Comparison of ENCODE assay signal across 8 cellular contexts in genomic region chr6:10529862-10530374, GRCh38. TPM values are rescaled to one million over a fixed set of nuclear protein-coding genes. Genes with fewer than 3 reads are reported as not detected.
DNase-seq lines count a peak whose midpoint lies in the region; ATAC-seq, FAIRE-seq and TF ChIP-seq lines count a peak whose summit lies in the region.
"Not testable (repeated sequence)": the region's sequence is repeated elsewhere in the genome, so short reads cannot be mapped to it uniquely, and the experiment has no call there.

No MANE protein-coding gene starts in this region.

- H3K27ac Mint-ChIP-seq in CD4-positive, alpha-beta memory T cell: peak overlapping the region in 6 of 7 donors; percentile 54 to 94 (median 87)
- peak overlapping the region; percentile 59 to 89 (median 86) for H3K27ac Mint-ChIP-seq in IgD-negative memory B cell
- not testable (repeated sequence) for H3K27ac Mint-ChIP-seq in activated T-cell treated with anti-CD3 and anti-CD28 coated beads, Interleukin-2, amount 50 U/mL, for 72 hours; natural killer cell
- peak overlapping the region; percentile 54 for H3K27ac Mint-ChIP-seq in central memory CD8-positive, alpha-beta T cell (ENCODE audit: low read depth)

- not testable (repeated sequence) for H3K9me3 Mint-ChIP-seq in CD4-positive, alpha-beta memory T cell; IgD-negative memory B cell; activated T-cell treated with anti-CD3 and anti-CD28 coated beads, Interleukin-2, amount 50 U/mL, for 72 hours; central memory CD8-positive, alpha-beta T cell; natural killer cell

- H3K27ac ChIP-seq in CD4-positive, alpha-beta memory T cell (ENCODE audit: low read depth, low read length): not testable (repeated sequence)
- H3K27ac ChIP-seq in SU-DHL-6 (ENCODE audit: low read depth, low read length) (peak overlapping the region; percentile 86), kidney (ENCODE audit: low read depth in 2 of 2, low read length in 2 of 2) (peak overlapping the region; percentile 94 to 96), stomach (peak overlapping the region; percentile 83 to 89 (median 87))

- CTCF ChIA-PET in CD4-positive, alpha-beta memory T cell (lab: Charles Lee; ENCODE audit: partially characterized antibody): not testable (repeated sequence)

- H3K4me1 Mint-ChIP-seq in CD4-positive, alpha-beta memory T cell: peaks cover 26 to 61% (median 40%) of the 10 kb centered on the region in 4 donors
- peaks cover 38 to 42% (median 39%) of the 10 kb centered on the region in 3 donors for H3K4me1 Mint-ChIP-seq in IgD-negative memory B cell
- peaks cover 70% of the 10 kb centered on the region for H3K4me1 Mint-ChIP-seq in activated T-cell treated with anti-CD3 and anti-CD28 coated beads, Interleukin-2, amount 50 U/mL, for 72 hours (ENCODE audit: low read depth)
- peaks cover 42% of the 10 kb centered on the region for H3K4me1 Mint-ChIP-seq in central memory CD8-positive, alpha-beta T cell
- peaks cover 20 to 32% of the 10 kb centered on the region in 2 donors for H3K4me1 Mint-ChIP-seq in natural killer cell

- not testable (repeated sequence) for H3K27me3 ChIP-seq in CD4-positive, alpha-beta memory T cell (ENCODE audit: insufficient read depth, low read length); SU-DHL-6 (ENCODE audit: low read length); stomach

- peaks cover 45% of the 10 kb centered on the region for H3K4me1 ChIP-seq in CD4-positive, alpha-beta memory T cell (ENCODE audit: insufficient read depth, low read length)
- peaks cover 10 to 13% of the 10 kb centered on the region in 2 donors for H3K4me1 ChIP-seq in kidney (ENCODE audit: control insufficient read depth in 1 of 2, insufficient read depth in 1 of 2, low read depth in 1 of 2, low read length in 2 of 2)
- H3K4me1 ChIP-seq in stomach: peaks cover 6 to 74% (median 24%) of the 10 kb centered on the region in 4 donors

- H3K9me3 ChIP-seq in CD4-positive, alpha-beta memory T cell (ENCODE audit: control insufficient read depth in 1 of 2, low read length in 2 of 2); SU-DHL-6 (ENCODE audit: insufficient read depth, low read length); kidney (ENCODE audit: control insufficient read depth in 1 of 2, low read length in 2 of 2); stomach: not testable (repeated sequence)

- peak overlapping the region; percentile 57 for H2AFZ ChIP-seq in SU-DHL-6 (ENCODE audit: low read depth, low read length, severe bottlenecking)

- H3K4me3 ChIP-seq in CD4-positive, alpha-beta memory T cell (ENCODE audit: low read length in 2 of 2): peak overlapping the region; percentile 0 to 77
- H3K4me3 ChIP-seq in SU-DHL-6 (ENCODE audit: insufficient read depth, low read length, poor library complexity, severe bottlenecking): peak overlapping the region; percentile 63
- peak overlapping the region; percentile 90 to 91 for H3K4me3 ChIP-seq in kidney (ENCODE audit: low read length in 2 of 2)
- peak overlapping the region; percentile 37 to 47 (median 38) for H3K4me3 ChIP-seq in stomach

- H3K36me3 ChIP-seq in CD4-positive, alpha-beta memory T cell (ENCODE audit: insufficient read depth, low read length); SU-DHL-6 (ENCODE audit: low read length); kidney (ENCODE audit: control insufficient read depth in 1 of 2, insufficient read depth in 2 of 2, low read length in 2 of 2); stomach: not testable (repeated sequence)

- H3K79me2 ChIP-seq in SU-DHL-6 (ENCODE audit: insufficient read depth, low read length): peaks cover 35% of the 10 kb centered on the region

- ATAC-seq in activated T-cell treated with anti-CD3 and anti-CD28 coated beads, Interleukin-2, amount 50 U/mL, for 72 hours (replicated peaks in 1 of 2); central memory CD8-positive, alpha-beta T cell (replicated peaks; ENCODE audit: extremely low read depth, poor library complexity, severe bottlenecking); natural killer cell: not testable (repeated sequence)

- H3K36me3 Mint-ChIP-seq in CD4-positive, alpha-beta memory T cell; IgD-negative memory B cell; activated T-cell treated with anti-CD3 and anti-CD28 coated beads, Interleukin-2, amount 50 U/mL, for 72 hours (ENCODE audit: insufficient read depth in 2 of 2); central memory CD8-positive, alpha-beta T cell (ENCODE audit: insufficient read depth); natural killer cell: not testable (repeated sequence)

- H3F3A ChIP-seq in SU-DHL-6 (ENCODE audit: insufficient read depth): peaks cover 70% of the 10 kb centered on the region

- not testable (repeated sequence) for H3K27me3 Mint-ChIP-seq in CD4-positive, alpha-beta memory T cell; IgD-negative memory B cell; activated T-cell treated with anti-CD3 and anti-CD28 coated beads, Interleukin-2, amount 50 U/mL, for 72 hours (ENCODE audit: low read depth); central memory CD8-positive, alpha-beta T cell
- H3K27me3 Mint-ChIP-seq in natural killer cell (ENCODE audit: low read depth in 2 of 2): peaks cover 21 to 34% of the 10 kb centered on the region in 2 donors

- not testable (repeated sequence) for H3K9me2 ChIP-seq in SU-DHL-6 (replicated peaks; ENCODE audit: insufficient read depth, low read length)

- H4K20me1 ChIP-seq in SU-DHL-6 (ENCODE audit: low read depth, low read length): not testable (repeated sequence)

- WGBS in stomach, 5 donors: 40 to 74% (median 45%) methylated on average over 11 of the region's 11 CpGs

- not testable (repeated sequence) for TF ChIP-seq EP300 in stomach (IDR thresholded peaks at IDR 0.05)

- intact Hi-C loops in CD4-positive, alpha-beta memory T cell (cut with micrococcal nuclease): loop anchor here (2.0 kb wide), 1 partner anchor 165 kb away; the partner anchor contains the start of genes C6orf52 and PAK1IP1
- intact Hi-C loops in kidney (cut with DNase I); natural killer cell (cut with micrococcal nuclease); stomach (cut with DNase I; ENCODE audit: low total_unique reads): not testable (repeated sequence)

- not testable (repeated sequence) for FAIRE-seq in kidney (lab: Jason Lieb, UNC)

- H3K4me3 Mint-ChIP-seq in CD4-positive, alpha-beta memory T cell: peak overlapping the region; percentile 88 to 95 (median 92)
- H3K4me3 Mint-ChIP-seq in IgD-negative memory B cell (peak overlapping the region; percentile 91 to 98 (median 97)), natural killer cell (peak overlapping the region; percentile 75)
- peak overlapping the region; percentile 79 to 82 for H3K4me3 Mint-ChIP-seq in activated T-cell treated with anti-CD3 and anti-CD28 coated beads, Interleukin-2, amount 50 U/mL, for 72 hours
- peak overlapping the region; percentile 85 for H3K4me3 Mint-ChIP-seq in central memory CD8-positive, alpha-beta T cell

- peak overlapping the region; percentile 63 for H3K9ac ChIP-seq in SU-DHL-6 (ENCODE audit: low read length)
- H3K9ac ChIP-seq in kidney (ENCODE audit: low read length in 2 of 2): peak overlapping the region in 1 of 2 donors; percentile 80

- peak overlapping the region; percentile 63 for H3K4me2 ChIP-seq in SU-DHL-6 (ENCODE audit: low read depth, low read length, poor library complexity, severe bottlenecking)

- TF ChIP-seq CTCF in SU-DHL-6 (IDR thresholded peaks at IDR 0.05; ENCODE audit: insufficient read depth, low read length, poor library complexity, severe bottlenecking); kidney (IDR thresholded peaks at IDR 0.05; ENCODE audit: borderline replicate concordance, extremely low read depth, insufficient read depth); natural killer cell (IDR thresholded peaks at IDR 0.05); stomach (IDR thresholded peaks at IDR 0.05): not testable (repeated sequence)

- DNase-seq in CD4-positive, alpha-beta memory T cell; activated T-cell treated with anti-CD3 and anti-CD28 coated beads, Interleukin-2, amount 50 U/mL, for 72 hours; central memory CD8-positive, alpha-beta T cell (ENCODE audit: low spot score in 2 of 2); kidney; natural killer cell; stomach: not testable (repeated sequence)

- not testable (repeated sequence) for TF ChIP-seq POLR2A in stomach (IDR thresholded peaks at IDR 0.05)

- POLR2A ChIA-PET in CD4-positive, alpha-beta memory T cell (lab: Charles Lee; ENCODE audit: partially characterized antibody): interaction anchor here (2.8 kb wide), 1 partner anchor 165 kb away, joined by 10 read pairs; the partner anchor contains the start of genes C6orf52 and PAK1IP1

RNA-seq across cellular contexts. Expression of gene GCNT2, which starts 8.8 kb away (rescaled TPM):
- total RNA-seq in CD4-positive, alpha-beta memory T cell: 1 to 10 TPM; 3.1 to 4.2 TPM
- polyA plus RNA-seq in CD4-positive, alpha-beta memory T cell: 1 to 10 TPM in 1 of 2 donors, under 1 TPM in 1; 0.75 to 1.3 TPM
- 6.0 TPM for polyA plus RNA-seq in IgD-negative memory B cell
- 1 to 10 TPM; 1.8 to 3.1 TPM for total RNA-seq in activated T-cell treated with anti-CD3 and anti-CD28 coated beads, Interleukin-2, amount 50 U/mL, for 72 hours
- total RNA-seq in kidney: 12.5 TPM
- polyA plus RNA-seq in kidney (ENCODE audit: insufficient read depth, low read depth, low replicate concordance): 10.5 TPM
- total RNA-seq in natural killer cell: 1 to 10 TPM in 1 of 3 donors, under 1 TPM in 2; 0.79 to 4.7 (median 0.80) TPM
- 100 to 1,000 TPM in 1 of 5 donors, 10 to 100 TPM in 4; 22.0 to 132 (median 50.0) TPM for total RNA-seq in stomach
- 10 to 100 TPM in 1 of 3 donors, 1 to 10 TPM in 2; 4.5 to 11.6 (median 7.3) TPM for polyA plus RNA-seq in stomach

Comparison
In these comparisons a context has a peak if more than half of its experiments do, and no peak if none do; other contexts are left out.
1. H3K4me3 ChIP-seq: peak in every context shown above with its lines; median percentile 90 in kidney; 63 in SU-DHL-6; 38 in CD4-positive, alpha-beta memory T cell; 38 in stomach.